In genomic region chr1:1671365-1672119, GRCh38 we compare ENCODE assay signal across 16 cellular contexts. TPM values are rescaled to one million over a fixed set of nuclear protein-coding genes. Genes with fewer than 3 reads are reported as not detected.
DNase-seq lines count a peak whose midpoint lies in the region; ATAC-seq and FAIRE-seq lines count a peak whose summit lies in the region.
"Had no signal": no experiment of that assay in that cellular context is flagged by ENCODE, and none has a peak within 500 bp of the region (broad histone marks: within the 10 kb centered on the region; RNA-seq: fewer than 3 reads in every experiment).

No MANE protein-coding gene starts in this region.

- peaks cover 3% of the 10 kb centered on the region for H3K36me3 ChIP-seq in H7 (replicated peaks; ENCODE audit: control insufficient read depth, insufficient read depth, low read length)

- H3K4me3 ChIP-seq in H7 (ENCODE audit: insufficient read depth, low read depth, low read length), result no peak overlapping the region
- H3K4me3 ChIP-seq: HAP-1, Peyer's patch had no signal

- H3K4me1 Mint-ChIP-seq in activated naive CD4-positive, alpha-beta T cell treated with anti-CD3 and anti-CD28 coated beads, Interleukin-2, amount 10 ng/mL, durations not matched to agents 7 days and 5 days, result peaks cover 3% of the 10 kb centered on the region

- peaks cover 18% of the 10 kb centered on the region for H3K36me3 Mint-ChIP-seq in activated naive CD4-positive, alpha-beta T cell treated with anti-CD3 and anti-CD28 coated beads, Interleukin-2, amount 10 ng/mL, durations not matched to agents 7 days and 5 days

- no peak for ATAC-seq in GM21786 (IDR thresholded peaks at IDR 0.05; ENCODE audit: unreplicated experiment)
- ATAC-seq in stimulated activated naive CD8-positive, alpha-beta T cell treated with anti-CD3 and anti-CD28 coated beads, Interleukin-15, Interleukin-2, amounts not matched to agents 100 U/mL and 50 U/mL, for 24 hours, result no peak
- ATAC-seq: CD8-positive, alpha-beta T cell had no signal

- no peak overlapping the region for H3K27ac Mint-ChIP-seq in activated naive CD4-positive, alpha-beta T cell treated with anti-CD3 and anti-CD28 coated beads, Interleukin-2, amount 10 ng/mL, durations not matched to agents 7 days and 5 days
- H3K27ac Mint-ChIP-seq: CD8-positive, alpha-beta T cell had no signal

- no peak for FAIRE-seq in frontal cortex (lab: Jason Lieb, UNC)

- DNase-seq in D341Med (ENCODE audit: low spot score) (peak; percentile 15), H7 (peak; percentile 44), frontal cortex (ENCODE audit: low spot score in 2 of 2) (peak; percentile 4 to 6), posterior vena cava (ENCODE audit: low spot score) (peak; percentile 76)
- no peak for DNase-seq in activated naive CD4-positive, alpha-beta T cell treated with anti-CD3 and anti-CD28 coated beads, Interleukin-2, amount 10 ng/mL, durations not matched to agents 7 days and 5 days
- DNase-seq in stimulated activated naive CD8-positive, alpha-beta T cell treated with anti-CD3 and anti-CD28 coated beads, Interleukin-15, Interleukin-2, amounts not matched to agents 100 U/mL and 50 U/mL, for 24 hours, result no peak
- DNase-seq: CD8-positive, alpha-beta T cell; NCI-H1436; NCI-H2029 treated with DMSO at 0.1 percent for 48 hours; NCI-H510A; NCI-H82; SIG-M5 had no signal

- CTCF ChIA-PET in activated naive CD4-positive, alpha-beta T cell treated with anti-CD3 and anti-CD28 coated beads, Interleukin-2, amount 10 ng/mL, durations not matched to agents 7 days and 5 days (lab: Charles Lee), result no interaction called here

- intact Hi-C loops in posterior vena cava (cut with DNase I), result no loop called here

- H3K4me3 Mint-ChIP-seq in activated naive CD4-positive, alpha-beta T cell treated with anti-CD3 and anti-CD28 coated beads, Interleukin-2, amount 10 ng/mL, durations not matched to agents 7 days and 5 days, result no peak overlapping the region
- H3K4me3 Mint-ChIP-seq: CD8-positive, alpha-beta T cell had no signal

- H3K9me3 Mint-ChIP-seq in activated naive CD4-positive, alpha-beta T cell treated with anti-CD3 and anti-CD28 coated beads, Interleukin-2, amount 10 ng/mL, durations not matched to agents 7 days and 5 days, result no peaks in the 10 kb centered on the region
- H3K9me3 Mint-ChIP-seq: CD8-positive, alpha-beta T cell had no signal

- H3K27me3 Mint-ChIP-seq in activated naive CD4-positive, alpha-beta T cell treated with anti-CD3 and anti-CD28 coated beads, Interleukin-2, amount 10 ng/mL, durations not matched to agents 7 days and 5 days, result no peaks in the 10 kb centered on the region

- H3K27me3 ChIP-seq in H7 (ENCODE audit: control insufficient read depth, insufficient read depth, low read length), result no peaks in the 10 kb centered on the region
- H3K27me3 ChIP-seq: BE2C, Peyer's patch had no signal

RNA-seq across cellular contexts. Expression of gene CDK11B, which starts 12.7 kb away (rescaled TPM):
- total RNA-seq in H7 (2014; rRNA removed; shearing (Covaris generic)), result 12.0 and 16.8 TPM in 2 replicates
- total RNA-seq in frontal cortex (9.0 TPM), posterior vena cava (10 to 100 TPM; 19.4 to 24.3 TPM)

RNA-seq across cellular contexts. Expression of gene SLC35E2B, which starts 21.1 kb away (rescaled TPM):
- 47.4 and 54.8 TPM in 2 replicates for total RNA-seq in H7 (2014; rRNA removed; shearing (Covaris generic))
- total RNA-seq in frontal cortex (54.6 TPM), posterior vena cava (10 to 100 TPM; 20.7 to 27.7 TPM)

RNA-seq across cellular contexts. Expression of gene MMP23B, which starts 39.6 kb away (rescaled TPM):
- total RNA-seq in H7 (2014; rRNA removed; shearing (Covaris generic)), result 11.9 and 15.7 TPM in 2 replicates
- total RNA-seq in frontal cortex (0.82 TPM), posterior vena cava (10 to 100 TPM; 36.1 to 78.5 TPM)

RNA-seq across cellular contexts. Expression of gene CDK11A, which starts 52.6 kb away (rescaled TPM):
- total RNA-seq in H7 (2014; rRNA removed; shearing (Covaris generic)), result 18.6 and 26.2 TPM in 2 replicates
- total RNA-seq in frontal cortex (18.3 TPM), posterior vena cava (10 to 100 TPM; 29.2 to 37.7 TPM)

RNA-seq across cellular contexts. Expression of gene MIB2, which starts 56.2 kb away (rescaled TPM):
- total RNA-seq in H7 (2014; rRNA removed; shearing (Covaris generic)), result 45.7 and 89.0 TPM in 2 replicates
- 45.7 TPM for total RNA-seq in frontal cortex
- total RNA-seq in posterior vena cava, result 10 to 100 TPM; 29.4 to 35.9 TPM

Comparison
In these comparisons a context has a peak if more than half of its experiments do, and no peak if none do; other contexts are left out.
1. DNase-seq: peak in D341Med (single experiment), H7 (single experiment), frontal cortex (2 of 2) and posterior vena cava (single experiment); none in activated naive CD4-positive, alpha-beta T cell treated with anti-CD3 and anti-CD28 coated beads, Interleukin-2, amount 10 ng/mL, durations not matched to agents 7 days and 5 days (single experiment) and stimulated activated naive CD8-positive, alpha-beta T cell treated with anti-CD3 and anti-CD28 coated beads, Interleukin-15, Interleukin-2, amounts not matched to agents 100 U/mL and 50 U/mL, for 24 hours (single experiment).